ENCODE assay signal across 11 cellular contexts in the genomic region with DNA sequence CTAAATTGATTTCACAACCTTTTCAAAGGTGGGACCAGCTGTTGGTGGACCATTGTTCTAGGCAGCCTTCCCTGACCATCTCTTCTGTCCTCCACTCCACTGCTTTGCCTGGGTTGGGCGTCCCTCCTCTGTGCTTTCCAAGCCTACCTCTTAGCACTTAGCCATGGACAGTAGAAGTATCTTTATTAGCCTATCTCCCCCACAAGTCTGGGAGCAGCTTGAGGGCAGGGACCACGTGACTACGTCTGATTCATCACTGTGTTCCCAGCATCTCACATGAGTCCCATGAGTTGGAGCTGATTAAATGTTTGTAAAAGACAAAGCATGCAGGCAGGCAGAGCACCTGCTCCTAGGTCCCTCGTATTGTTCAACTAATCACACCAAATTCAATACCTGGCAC. TPM values are rescaled to one million over a fixed set of nuclear protein-coding genes. Genes with fewer than 3 reads are reported as not detected.
DNase-seq lines count a peak whose midpoint lies in the region; FAIRE-seq and TF ChIP-seq lines count a peak whose summit lies in the region.
"Had no signal": no experiment of that assay in that cellular context is flagged by ENCODE, and none has a peak within 500 bp of the region (broad histone marks: within the 10 kb centered on the region; RNA-seq: fewer than 3 reads in every experiment).

No MANE protein-coding gene starts in this region.

- H3K27ac ChIP-seq in spleen = no peak overlapping the region
- H3K27ac ChIP-seq: lower lobe of right lung had no signal

- H3K36me3 ChIP-seq in bronchial epithelial cell (ENCODE audit: control insufficient read depth, insufficient read depth, low read length) (no peaks in the 10 kb centered on the region), spleen (no peaks in the 10 kb centered on the region)
- H3K36me3 ChIP-seq: lower lobe of right lung had no signal

- H3K9me3 ChIP-seq in spleen = no peaks in the 10 kb centered on the region
- H3K9me3 ChIP-seq: lower lobe of right lung had no signal

- intact Hi-C loops in spleen (cut with DNase I; ENCODE audit: low total_unique reads) = no loop called here

- H3K27me3 ChIP-seq in bronchial epithelial cell (ENCODE audit: control insufficient read depth, insufficient read depth, low read length) (peaks cover 7% of the 10 kb centered on the region), spleen (replicated peaks in 1 of 7) (peaks cover 0 to 19% (median 0%) of the 10 kb centered on the region in 7 donors)

- TF ChIP-seq POLR2A in spleen (IDR thresholded peaks at IDR 0.05) = no peak

- TF ChIP-seq CTCF in bronchial epithelial cell (IDR thresholded peaks at IDR 0.05; ENCODE audit: insufficient read depth, low read length, severe bottlenecking) (no peak), spleen (IDR thresholded peaks at IDR 0.05 in 8 of 11, conservative IDR thresholded peaks at IDR 0.05 in 3 of 11) (no peak)

- H3K4me3 ChIP-seq in bronchial epithelial cell (ENCODE audit: low read depth, low read length) (no peak overlapping the region), spleen (no peak overlapping the region)
- H3K4me3 ChIP-seq: lower lobe of right lung had no signal

- DNase-seq in H4 (ENCODE audit: low spot score) = peak; percentile 84
- DNase-seq in NCI-H748 (lab: John Stamatoyannopoulos, UW; ENCODE audit: unreplicated experiment) = peak; percentile 68
- DNase-seq in bronchial epithelial cell (ENCODE audit: low read depth) = peak; percentile 77
- peak; percentile 77 for DNase-seq in renal cortical epithelial cell (ENCODE audit: low read depth)
- no peak for DNase-seq in stimulated activated naive CD4-positive, alpha-beta T cell treated with Interleukin-2 at 50 U/mL for 16 hours (lab: John Stamatoyannopoulos, UW)
- DNase-seq in anterior cingulate cortex (lab: John Stamatoyannopoulos, UW) = no peak
- no peak for DNase-seq in spleen
- DNase-seq: activated CD8-positive, alpha-beta memory T cell treated with anti-CD3 and anti-CD28 coated beads, Interleukin-2, amount 50 U/mL, for 48 hours; effector CD8-positive, alpha-beta T cell; GOT3; lower lobe of right lung had no signal

- FAIRE-seq in bronchial epithelial cell (lab: Jason Lieb, UNC) = no peak

- WGBS in spleen, 5 donors = 37 to 72% (median 60%) methylated on average over 4 of the region's 4 CpGs

- H3K4me1 ChIP-seq in spleen = no peaks in the 10 kb centered on the region
- H3K4me1 ChIP-seq: lower lobe of right lung had no signal

RNA-seq across cellular contexts. Expression of a gene that starts 20.9 kb away (rescaled TPM):
- not detected in 2 replicates for total RNA-seq in H4 (2014; rRNA removed; shearing (Covaris generic))
- total RNA-seq in bronchial epithelial cell (not detected in 2 replicates), renal cortical epithelial cell (0.85 TPM in 1 of 2 replicates, not detected in the other), spleen (1 to 10 TPM in 1 of 7 donors, not detected in 6; 1.4 TPM)
- polyA plus RNA-seq in spleen = not detected

RNA-seq across cellular contexts. Expression of a gene that starts 21.1 kb away (rescaled TPM):
- total RNA-seq in H4 (2014; rRNA removed; shearing (Covaris generic)) = 69.3 and 88.0 TPM in 2 replicates
- total RNA-seq in bronchial epithelial cell (34.2 and 39.4 TPM in 2 replicates), renal cortical epithelial cell (21.5 and 35.4 TPM in 2 replicates), spleen (10 to 100 TPM; 27.8 to 32.7 (median 29.2) TPM)
- 10 to 100 TPM; 47.6 to 72.7 (median 66.3) TPM for polyA plus RNA-seq in spleen

RNA-seq across cellular contexts. Expression of a gene that starts 48.1 kb away (rescaled TPM):
- total RNA-seq in H4 (2014; rRNA removed; shearing (Covaris generic)) = 0.90 and 1.4 TPM in 2 replicates
- 0.13 and 0.26 TPM in 2 replicates for total RNA-seq in bronchial epithelial cell
- total RNA-seq in renal cortical epithelial cell = 0.10 and 0.17 TPM in 2 replicates
- total RNA-seq in spleen = 1 to 10 TPM in 1 of 7 donors, under 1 TPM in 3, not detected in 3; 0.40 to 1.3 (median 0.46) TPM
- polyA plus RNA-seq in spleen = under 1 TPM; 0.04 to 0.12 (median 0.10) TPM

Comparison
In these comparisons a context has a peak if more than half of its experiments do, and no peak if none do; other contexts are left out.
1. DNase-seq: peak in H4 (single experiment), NCI-H748 (single experiment), bronchial epithelial cell (single experiment) and renal cortical epithelial cell (single experiment); none in stimulated activated naive CD4-positive, alpha-beta T cell treated with Interleukin-2 at 50 U/mL for 16 hours (single experiment), anterior cingulate cortex (0 of 58) and spleen (single experiment).